18 cellular contexts compared by ENCODE assay signal in the genomic region with DNA sequence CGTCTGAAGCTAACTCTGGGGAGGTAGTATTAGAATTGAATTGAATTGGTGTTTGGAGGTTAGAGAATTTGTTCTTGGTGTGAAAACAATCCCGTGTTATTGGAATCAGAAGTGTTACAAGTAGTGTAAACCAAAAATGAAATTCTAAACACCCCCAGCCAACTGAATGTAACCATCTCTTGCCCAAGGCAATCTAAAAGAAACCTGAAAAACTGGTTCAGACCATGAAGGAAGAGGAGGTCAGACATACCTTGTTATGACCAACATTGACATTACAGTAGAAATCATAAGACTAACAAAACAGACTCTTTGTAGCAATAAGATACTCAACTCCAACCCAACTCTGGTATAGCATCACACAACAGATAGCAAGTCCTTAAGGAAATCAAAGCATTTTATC.
"Had no signal": no experiment of that assay in that cellular context is flagged by ENCODE, and none has a peak within 500 bp of the region (broad histone marks: within the 10 kb centered on the region; RNA-seq: fewer than 3 reads in every experiment).

No MANE protein-coding gene starts in this region.

- ATAC-seq: activated CD4-positive, CD25-positive, alpha-beta regulatory T cell treated with anti-CD3 and anti-CD28 coated beads, Interleukin-2, amount 50 U/mL, for 24 hours; activated T-cell treated with anti-CD3 and anti-CD28 coated beads, Interleukin-2, amount 50 U/mL, for 4 hours; natural killer cell; pancreas; right lobe of liver; stimulated activated effector memory CD8-positive, alpha-beta T cell treated with anti-CD3 and anti-CD28 coated beads, Interleukin-12 subunit alpha, Interleukin-12 subunit beta, amount 100 ng/mL, for 72 hours; upper lobe of right lung had no signal

- H3K27ac Mint-ChIP-seq: activated CD4-positive, alpha-beta T cell treated with anti-CD3 and anti-CD28 coated beads, Interleukin-2, amount 10 ng/mL, durations not matched to agents 7 days and 5 days; natural killer cell; stimulated activated effector memory CD8-positive, alpha-beta T cell treated with anti-CD3 and anti-CD28 coated beads, Interleukin-12 subunit alpha, Interleukin-12 subunit beta, amount 100 ng/mL, for 72 hours; T-helper 1 cell treated with Interleukin-12 subunit alpha and Interleukin-12 subunit beta and Interleukin-4 antibody, amounts not matched to agents 30 μg/mL and 1 μg/mL, for 36 hours had no signal

- H3K4me3 Mint-ChIP-seq: activated CD4-positive, alpha-beta T cell treated with anti-CD3 and anti-CD28 coated beads, Interleukin-2, amount 10 ng/mL, durations not matched to agents 7 days and 5 days; activated T-cell treated with anti-CD3 and anti-CD28 coated beads, Interleukin-2, amount 50 U/mL, for 4 hours; natural killer cell; stimulated activated effector memory CD8-positive, alpha-beta T cell treated with anti-CD3 and anti-CD28 coated beads, Interleukin-12 subunit alpha, Interleukin-12 subunit beta, amount 100 ng/mL, for 72 hours; T-helper 1 cell treated with Interleukin-12 subunit alpha and Interleukin-12 subunit beta and Interleukin-4 antibody, amounts not matched to agents 30 μg/mL and 1 μg/mL, for 36 hours had no signal

- H3K36me3 ChIP-seq: esophagus squamous epithelium, neutrophil, pancreas, right lobe of liver, upper lobe of right lung had no signal

- H3K4me3 ChIP-seq: esophagus squamous epithelium, pancreas, right lobe of liver, testis, upper lobe of right lung had no signal

- H3K4me1 ChIP-seq: esophagus squamous epithelium, pancreas, right lobe of liver, testis, upper lobe of right lung had no signal

- H3K36me3 Mint-ChIP-seq: natural killer cell; stimulated activated effector memory CD8-positive, alpha-beta T cell treated with anti-CD3 and anti-CD28 coated beads, Interleukin-12 subunit alpha, Interleukin-12 subunit beta, amount 100 ng/mL, for 72 hours had no signal

- H3K27ac ChIP-seq: esophagus squamous epithelium, neutrophil, pancreas, right lobe of liver, testis, upper lobe of right lung had no signal

- DNase-seq: activated CD4-positive, alpha-beta T cell treated with anti-CD3 and anti-CD28 coated beads, Interleukin-2, amount 10 ng/mL, durations not matched to agents 7 days and 5 days; activated CD8-positive, alpha-beta memory T cell treated with anti-CD3 and anti-CD28 coated beads, Interleukin-2, amount 50 U/mL, for 4 hours; activated effector memory CD4-positive, alpha-beta T cell treated with Interleukin-2 at 50 U/mL for 16 hours; activated naive CD4-positive, alpha-beta T cell treated with anti-CD3 and anti-CD28 coated beads, Interleukin-2, amount 50 U/mL, for 16 hours; activated T-cell treated with anti-CD3 and anti-CD28 coated beads, Interleukin-2, amount 50 U/mL, for 4 hours; effector CD4-positive, alpha-beta T cell; esophagus squamous epithelium; natural killer cell; pancreas; right lobe of liver; small intestine; stimulated activated CD4-positive, alpha-beta T cell treated with anti-CD3 and anti-CD28 coated beads, Interleukin-4, amount 100 ng/mL, for 24 hours; testis; upper lobe of right lung had no signal

- H3K4me1 Mint-ChIP-seq: activated CD4-positive, alpha-beta T cell treated with anti-CD3 and anti-CD28 coated beads, Interleukin-2, amount 10 ng/mL, durations not matched to agents 7 days and 5 days; natural killer cell; stimulated activated effector memory CD8-positive, alpha-beta T cell treated with anti-CD3 and anti-CD28 coated beads, Interleukin-12 subunit alpha, Interleukin-12 subunit beta, amount 100 ng/mL, for 72 hours had no signal

- H3K27me3 Mint-ChIP-seq: activated CD4-positive, alpha-beta T cell treated with anti-CD3 and anti-CD28 coated beads, Interleukin-2, amount 10 ng/mL, durations not matched to agents 7 days and 5 days had no signal

- H3K9me3 ChIP-seq: esophagus squamous epithelium, neutrophil, pancreas, right lobe of liver, testis, upper lobe of right lung had no signal

- H3K27me3 ChIP-seq: esophagus squamous epithelium, neutrophil, right lobe of liver, testis, upper lobe of right lung had no signal
